8 cellular contexts compared by ENCODE assay signal in the genomic region with DNA sequence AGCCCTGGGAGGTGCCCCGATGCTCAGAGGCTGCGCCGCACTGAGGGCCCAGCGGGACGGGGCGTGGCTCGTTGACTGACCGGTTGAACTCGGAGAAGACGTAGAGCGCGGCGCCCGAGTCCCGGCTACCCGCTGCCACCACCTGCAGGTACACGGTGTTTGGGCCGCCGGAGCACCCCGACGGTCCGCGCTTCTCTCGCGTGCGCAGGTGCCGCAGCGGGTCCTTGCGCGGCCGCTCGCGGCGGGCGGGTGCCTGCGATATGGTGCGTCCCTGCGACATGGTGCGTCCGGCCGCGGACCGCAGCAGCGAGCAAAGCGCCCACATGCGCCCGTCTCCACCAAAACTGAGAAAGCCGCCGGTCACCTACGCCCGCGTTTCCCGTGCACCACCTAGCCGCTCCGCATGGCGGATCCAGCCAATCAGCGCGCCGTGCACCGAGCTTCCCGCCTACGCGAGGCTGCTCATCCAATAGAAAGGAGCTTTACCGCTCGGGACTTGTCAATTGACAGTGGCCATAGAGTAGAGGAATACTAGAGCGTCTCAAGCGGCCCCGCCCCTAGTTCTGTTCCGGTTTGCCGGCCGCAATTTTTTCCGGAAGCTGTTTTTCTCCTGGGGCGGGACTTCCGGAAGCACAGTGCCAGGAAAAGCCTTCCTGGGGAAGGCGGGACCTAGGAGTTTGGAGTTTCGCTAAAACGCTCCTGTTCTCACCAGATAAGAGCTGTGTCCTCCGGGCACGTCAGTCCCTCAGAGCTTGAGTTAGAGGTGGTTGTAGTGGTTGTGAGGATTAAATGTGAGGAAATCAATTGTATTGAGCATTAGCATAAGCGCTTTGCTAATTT. TPM values are rescaled to one million over a fixed set of nuclear protein-coding genes. Genes with fewer than 3 reads are reported as not detected.
DNase-seq lines count a peak whose midpoint lies in the region; ATAC-seq and TF ChIP-seq lines count a peak whose summit lies in the region.

A gene with protein sequence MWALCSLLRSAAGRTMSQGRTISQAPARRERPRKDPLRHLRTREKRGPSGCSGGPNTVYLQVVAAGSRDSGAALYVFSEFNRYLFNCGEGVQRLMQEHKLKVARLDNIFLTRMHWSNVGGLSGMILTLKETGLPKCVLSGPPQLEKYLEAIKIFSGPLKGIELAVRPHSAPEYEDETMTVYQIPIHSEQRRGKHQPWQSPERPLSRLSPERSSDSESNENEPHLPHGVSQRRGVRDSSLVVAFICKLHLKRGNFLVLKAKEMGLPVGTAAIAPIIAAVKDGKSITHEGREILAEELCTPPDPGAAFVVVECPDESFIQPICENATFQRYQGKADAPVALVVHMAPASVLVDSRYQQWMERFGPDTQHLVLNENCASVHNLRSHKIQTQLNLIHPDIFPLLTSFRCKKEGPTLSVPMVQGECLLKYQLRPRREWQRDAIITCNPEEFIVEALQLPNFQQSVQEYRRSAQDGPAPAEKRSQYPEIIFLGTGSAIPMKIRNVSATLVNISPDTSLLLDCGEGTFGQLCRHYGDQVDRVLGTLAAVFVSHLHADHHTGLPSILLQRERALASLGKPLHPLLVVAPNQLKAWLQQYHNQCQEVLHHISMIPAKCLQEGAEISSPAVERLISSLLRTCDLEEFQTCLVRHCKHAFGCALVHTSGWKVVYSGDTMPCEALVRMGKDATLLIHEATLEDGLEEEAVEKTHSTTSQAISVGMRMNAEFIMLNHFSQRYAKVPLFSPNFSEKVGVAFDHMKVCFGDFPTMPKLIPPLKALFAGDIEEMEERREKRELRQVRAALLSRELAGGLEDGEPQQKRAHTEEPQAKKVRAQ (minus strand): TSS at position 405 of the 840 bp plus-strand sequence. CDS start 80 bp downstream, at position 325.

- H3K4me1 ChIP-seq in PC-9 (replicated peaks; ENCODE audit: insufficient read depth) (peaks cover 6% of the 10 kb centered on the region; the same call in 1 of the 2 replicates), mucosa of descending colon (ENCODE audit: low read depth) (peaks cover 9% of the 10 kb centered on the region)

- peaks cover 8% of the 10 kb centered on the region; the same call in 1 of the 2 replicates for H3F3A ChIP-seq in PC-9 (ENCODE audit: insufficient read depth, low read depth)

- intact Hi-C loops in PC-9 (cut with micrococcal nuclease; ENCODE audit: unreplicated experiment) = no loop called here
- intact Hi-C loops in mucosa of descending colon (cut with DNase I, micrococcal nuclease) = no loop called here

- H4K20me1 ChIP-seq in PC-9 (ENCODE audit: insufficient read depth) = no peaks in the 10 kb centered on the region

- no peak for TF ChIP-seq CTCF in PC-9 (conservative IDR thresholded peaks at IDR 0.05)
- peak; percentile 10 for TF ChIP-seq CTCF in mucosa of descending colon (IDR thresholded peaks at IDR 0.05)

- H3K4me3 ChIP-seq in PC-9 (peak within 1 kb of the TSS; percentile 90), mucosa of descending colon (peak within 1 kb of the TSS; percentile 53)

- ATAC-seq in GM21717 (IDR thresholded peaks at IDR 0.05; ENCODE audit: unreplicated experiment) (peak; percentile 98), mucosa of descending colon (peak; percentile 99)

- in situ Hi-C loops in KBM-7 (cut with MboI; ENCODE audit: low pct_unique_long_range_greater_than_20kb, low sequenced_read_pairs) = no loop called here

- BruUV-seq in PC-9 (replicated peaks; lab: Mats Ljungman, UMichigan) = no TSS peak

- peaks cover 18% of the 10 kb centered on the region for H3K79me2 ChIP-seq in PC-9 (ENCODE audit: low read depth)

- peak within 1 kb of the TSS; percentile 95 for H2AFZ ChIP-seq in PC-9

- H3K27me3 ChIP-seq in PC-9 (ENCODE audit: insufficient read depth, low read depth) = peaks cover 6% of the 10 kb centered on the region

- DNase-seq in DMS53 (lab: John Stamatoyannopoulos, UW) (peak; percentile 93), KBM-7 (peak; percentile 99), PC-9 (peak; percentile 94 to 97), epithelial cell of prostate (ENCODE audit: low read depth, low spot score) (peak; percentile 97), mucosa of descending colon (peak; percentile 98 to 99 (median 98))
- peak; percentile 93 for DNase-seq in activated T-cell treated with anti-CD3 and anti-CD28 coated beads, Interleukin-2, amount 50 U/mL, for 1 hour
- DNase-seq in stimulated activated CD8-positive, alpha-beta memory T cell treated with anti-CD3 and anti-CD28 coated beads, Interleukin-4, amount 100 ng/mL, for 24 hours (ENCODE audit: low read depth) = peak; percentile 95

- peak within 1 kb of the TSS; percentile 90 for H3K4me2 ChIP-seq in PC-9

- no peaks in the 10 kb centered on the region for H3K9me2 ChIP-seq in PC-9 (ENCODE audit: insufficient read depth)

- H3K27ac ChIP-seq in PC-9 = peak within 1 kb of the TSS; percentile 65
- peak within 1 kb of the TSS; percentile 86 for H3K27ac ChIP-seq in epithelial cell of prostate

- CTCF ChIA-PET in PC-9 (lab: Charles Lee) = interaction anchor here (0.8 to 1.7 kb wide), 3 partner anchors 12 to 1909 kb away, joined by 3 to 7 read pairs (median 6); no protein-coding TSS in a partner anchor

- H3K9me3 ChIP-seq in PC-9 (ENCODE audit: insufficient read depth, low read depth) = no peaks in the 10 kb centered on the region
- no peaks in the 10 kb centered on the region for H3K9me3 ChIP-seq in mucosa of descending colon

- H3K36me3 ChIP-seq in PC-9 (ENCODE audit: low read depth) (no peaks in the 10 kb centered on the region), mucosa of descending colon (ENCODE audit: low read depth) (peaks cover 4% of the 10 kb centered on the region)

- POLR2A ChIA-PET in PC-9 (lab: Charles Lee; ENCODE audit: unreplicated experiment) = interaction anchor here (0.6 to 0.7 kb wide), 4 partner anchors 22 to 1799 kb away, joined by 3 to 7 read pairs (median 4); no protein-coding TSS in a partner anchor

RNA-seq across cellular contexts. Expression of the gene that starts here (rescaled TPM):
- total RNA-seq in PC-9 (2021) (58.4 and 62.7 TPM in 2 replicates), mucosa of descending colon (10 to 100 TPM; 46.7 to 47.1 (median 46.9) TPM)

Comparison
In these comparisons a context has a peak if more than half of its experiments do, and no peak if none do; other contexts are left out.
1. Peak in every context shown above with its lines: DNase-seq, ATAC-seq, H3K4me3 ChIP-seq and H3K27ac ChIP-seq.